ENCODE assay signal across 2 cellular contexts in genomic region chr1:54685335-54685905, GRCh38.
TF ChIP-seq lines count a peak whose summit lies in the region.

No MANE protein-coding gene starts in this region.

TF ChIP-seq in H1, 55 proteins besides CTCF, POLR2A, EP300 and RAD21:
- TF ChIP-seq SAP30 (IDR thresholded peaks at IDR 0.05; ENCODE audit: insufficient read depth, insufficient replicate concordance, low read length) (no peak), CTBP2 (IDR thresholded peaks at IDR 0.05; ENCODE audit: borderline replicate concordance, insufficient read depth, insufficient read length, low read length) (no peak), PHF8 (conservative IDR thresholded peaks at IDR 0.05; ENCODE audit: low read depth, low read length) (no peak), RXRA (IDR thresholded peaks at IDR 0.05; ENCODE audit: insufficient read depth, low read depth, low read length) (no peak), FOSL1 (IDR thresholded peaks at IDR 0.05; ENCODE audit: insufficient read depth, low read depth, low read length) (no peak), CEBPB (IDR thresholded peaks at IDR 0.05; ENCODE audit: low read depth, low read length) (no peak), MAX (IDR thresholded peaks at IDR 0.05) (no peak), HDAC2 (IDR thresholded peaks at IDR 0.05; ENCODE audit: borderline replicate concordance in 1 of 2, low read depth in 2 of 2, low read length in 2 of 2) (no peak), SUZ12 (IDR thresholded peaks at IDR 0.05; ENCODE audit: low read length) (no peak), GTF2F1 (IDR thresholded peaks at IDR 0.05; ENCODE audit: borderline replicate concordance, low read depth, low read length) (no peak), SP1 (IDR thresholded peaks at IDR 0.05; ENCODE audit: low read depth, low read length) (no peak), SIRT6 (IDR thresholded peaks at IDR 0.05; ENCODE audit: low read length) (no peak), JUN (IDR thresholded peaks at IDR 0.05; ENCODE audit: low read depth, low read length) (no peak), TAF7 (optimal IDR thresholded peaks at IDR 0.05; ENCODE audit: borderline replicate concordance, low read depth, low read length) (no peak), RNF2 (IDR thresholded peaks at IDR 0.05; ENCODE audit: borderline replicate concordance, low read depth, low read length, missing control alignments, poor library complexity, severe bottlenecking) (no peak)

TF ChIP-seq in SK-N-SH, 30 proteins besides CTCF, POLR2A, EP300 and RAD21:
- TF ChIP-seq SIN3A (IDR thresholded peaks at IDR 0.05; ENCODE audit: borderline replicate concordance, low read depth, low read length) (no peak), TCF12 (IDR thresholded peaks at IDR 0.05) (no peak), NRF1 (IDR thresholded peaks at IDR 0.05; ENCODE audit: low read depth, low read length) (no peak), POLR2AphosphoS5 (IDR thresholded peaks at IDR 0.05; ENCODE audit: low read depth, low read length) (no peak), MAX (IDR thresholded peaks at IDR 0.05; ENCODE audit: low read depth) (no peak), ELF1 (IDR thresholded peaks at IDR 0.05) (no peak), PBX3 (IDR thresholded peaks at IDR 0.05) (no peak), EZH2phosphoT487 (IDR thresholded peaks at IDR 0.05; ENCODE audit: borderline replicate concordance, low read depth) (no peak)
- TF ChIP-seq, protein P1, sequence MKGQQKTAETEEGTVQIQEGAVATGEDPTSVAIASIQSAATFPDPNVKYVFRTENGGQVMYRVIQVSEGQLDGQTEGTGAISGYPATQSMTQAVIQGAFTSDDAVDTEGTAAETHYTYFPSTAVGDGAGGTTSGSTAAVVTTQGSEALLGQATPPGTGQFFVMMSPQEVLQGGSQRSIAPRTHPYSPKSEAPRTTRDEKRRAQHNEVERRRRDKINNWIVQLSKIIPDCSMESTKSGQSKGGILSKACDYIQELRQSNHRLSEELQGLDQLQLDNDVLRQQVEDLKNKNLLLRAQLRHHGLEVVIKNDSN (IDR thresholded peaks at IDR 0.05; ENCODE audit: borderline replicate concordance, low read depth): no peak
